In genomic region chr4:185713731-185714130, GRCh38 we compare ENCODE assay signal across 18 cellular contexts.
A peak's percentile ranks its signal among the peaks of the same experiment; 100 is the strongest.
DNase-seq lines count a peak whose midpoint lies in the region; ATAC-seq and TF ChIP-seq lines count a peak whose summit lies in the region.
"Had no signal": no experiment of that assay in that cellular context is flagged by ENCODE, and none has a peak within 500 bp of the region (broad histone marks: within the 10 kb centered on the region; RNA-seq: fewer than 3 reads in every experiment).

No MANE protein-coding gene starts in this region.

- no peaks in the 10 kb centered on the region for H3K27me3 ChIP-seq in osteoblast (ENCODE audit: insufficient read depth, low read length)
- H3K27me3 ChIP-seq in vagina, result no peaks in the 10 kb centered on the region
- H3K27me3 ChIP-seq: Peyer's patch had no signal

- H3K27ac Mint-ChIP-seq in Calu3 (ENCODE audit: unreplicated experiment), result peak overlapping the region; percentile 86
- H3K27ac Mint-ChIP-seq: B cell; CD4-positive, CD25-positive, alpha-beta regulatory T cell had no signal

- no peak overlapping the region for H3K4me2 ChIP-seq in osteoblast (ENCODE audit: insufficient read depth, low read length)

- no peak for TF ChIP-seq CTCF in Calu3 (IDR thresholded peaks at IDR 0.05; ENCODE audit: unreplicated experiment)
- TF ChIP-seq CTCF in osteoblast (IDR thresholded peaks at IDR 0.05; ENCODE audit: extremely low read depth, low read depth, low read length), result no peak
- TF ChIP-seq CTCF in vagina (IDR thresholded peaks at IDR 0.05), result no peak

- no TSS peak for BruUV-seq in Calu3 (replicated peaks; lab: Mats Ljungman, UMichigan)

- H4K20me1 ChIP-seq in osteoblast (ENCODE audit: insufficient read depth, low read length), result no peaks in the 10 kb centered on the region

- H3K4me3 ChIP-seq in osteoblast (ENCODE audit: insufficient read depth, low read length), result no peak overlapping the region
- H3K4me3 ChIP-seq in vagina, result no peak overlapping the region
- H3K4me3 ChIP-seq: Peyer's patch had no signal

- ATAC-seq in HG03095 (IDR thresholded peaks at IDR 0.05; ENCODE audit: unreplicated experiment), result no peak
- ATAC-seq: HCT116, SK-N-SH treated with all-trans-retinoic acid at 6 μM for 48 hours had no signal

- H3K9me3 Mint-ChIP-seq in Calu3 (ENCODE audit: low read depth, unreplicated experiment), result no peaks in the 10 kb centered on the region

- CTCF ChIA-PET in Calu3 (lab: Charles Lee), result interaction anchor here (0.6 kb wide), 1 partner anchor 44 kb away, joined by 3 read pairs; no protein-coding TSS in a partner anchor

- H3K79me2 ChIP-seq in osteoblast (ENCODE audit: insufficient read depth, low read length), result peaks cover 2% of the 10 kb centered on the region

- no peaks in the 10 kb centered on the region for H3K36me3 ChIP-seq in osteoblast (ENCODE audit: insufficient read depth, low read length)
- H3K36me3 ChIP-seq in vagina, result no peaks in the 10 kb centered on the region
- H3K36me3 ChIP-seq: Peyer's patch had no signal

- H3K27me3 Mint-ChIP-seq in Calu3 (ENCODE audit: unreplicated experiment), result no peaks in the 10 kb centered on the region
- H3K27me3 Mint-ChIP-seq: CD4-positive, CD25-positive, alpha-beta regulatory T cell had no signal

- H3K36me3 Mint-ChIP-seq in Calu3 (ENCODE audit: insufficient read depth, unreplicated experiment), result no peaks in the 10 kb centered on the region
- H3K36me3 Mint-ChIP-seq: CD4-positive, CD25-positive, alpha-beta regulatory T cell had no signal

- DNase-seq in Calu3 (no peak), NCI-H69 (lab: John Stamatoyannopoulos, UW) (peak; percentile 10), epithelial cell of prostate (ENCODE audit: low read depth, low spot score) (no peak), osteoblast (ENCODE audit: insufficient read length, low spot score, missing footprints) (no peak), NCI-H2029 treated with DMSO at 0.1 percent for 48 hours (lab: John Stamatoyannopoulos, UW) (no peak), vagina (ENCODE audit: extremely low spot score in 2 of 2) (no peak)
- no peak for DNase-seq in activated CD4-positive, CD25-positive, alpha-beta regulatory T cell treated with anti-CD3 and anti-CD28 coated beads, Interleukin-2, amount 50 U/mL, for 72 hours
- DNase-seq: CD4-positive, CD25-positive, alpha-beta regulatory T cell; DND-41; NCI-H1436; NCI-H2029; NCI-H510A treated with DMSO at 0.1 percent for 48 hours; Peyer's patch; SHP77 had no signal

- H3K27ac ChIP-seq in epithelial cell of prostate (peak overlapping the region; percentile 51), osteoblast (ENCODE audit: low read depth, low read length) (peak overlapping the region; percentile 5), vagina (no peak overlapping the region)
- H3K27ac ChIP-seq: Peyer's patch had no signal

- intact Hi-C loops in Calu3 (cut with micrococcal nuclease; ENCODE audit: unreplicated experiment), result no loop called here
- intact Hi-C loops in vagina (cut with DNase I), result no loop called here

- peaks cover 73% of the 10 kb centered on the region for H3K4me1 Mint-ChIP-seq in Calu3 (ENCODE audit: low read depth, unreplicated experiment)
- H3K4me1 Mint-ChIP-seq: B cell; CD4-positive, CD25-positive, alpha-beta regulatory T cell had no signal

- no peak overlapping the region for H2AFZ ChIP-seq in osteoblast (ENCODE audit: low read length)

- TF ChIP-seq POLR2A in vagina (IDR thresholded peaks at IDR 0.05), result no peak

- H3K4me3 Mint-ChIP-seq in Calu3 (ENCODE audit: low read depth, unreplicated experiment), result peak overlapping the region; percentile 22
- H3K4me3 Mint-ChIP-seq: B cell; CD4-positive, CD25-positive, alpha-beta regulatory T cell had no signal

- H3K4me1 ChIP-seq in osteoblast (ENCODE audit: insufficient read depth, low read length), result peaks cover 31% of the 10 kb centered on the region
- H3K4me1 ChIP-seq in vagina, result no peaks in the 10 kb centered on the region
- H3K4me1 ChIP-seq: Peyer's patch had no signal

- no peaks in the 10 kb centered on the region for H3K9me3 ChIP-seq in osteoblast (ENCODE audit: low read depth, low read length)
- no peaks in the 10 kb centered on the region for H3K9me3 ChIP-seq in vagina
- H3K9me3 ChIP-seq: Peyer's patch had no signal
